ENCODE assay signal across 1 cellular context in the genomic region with DNA sequence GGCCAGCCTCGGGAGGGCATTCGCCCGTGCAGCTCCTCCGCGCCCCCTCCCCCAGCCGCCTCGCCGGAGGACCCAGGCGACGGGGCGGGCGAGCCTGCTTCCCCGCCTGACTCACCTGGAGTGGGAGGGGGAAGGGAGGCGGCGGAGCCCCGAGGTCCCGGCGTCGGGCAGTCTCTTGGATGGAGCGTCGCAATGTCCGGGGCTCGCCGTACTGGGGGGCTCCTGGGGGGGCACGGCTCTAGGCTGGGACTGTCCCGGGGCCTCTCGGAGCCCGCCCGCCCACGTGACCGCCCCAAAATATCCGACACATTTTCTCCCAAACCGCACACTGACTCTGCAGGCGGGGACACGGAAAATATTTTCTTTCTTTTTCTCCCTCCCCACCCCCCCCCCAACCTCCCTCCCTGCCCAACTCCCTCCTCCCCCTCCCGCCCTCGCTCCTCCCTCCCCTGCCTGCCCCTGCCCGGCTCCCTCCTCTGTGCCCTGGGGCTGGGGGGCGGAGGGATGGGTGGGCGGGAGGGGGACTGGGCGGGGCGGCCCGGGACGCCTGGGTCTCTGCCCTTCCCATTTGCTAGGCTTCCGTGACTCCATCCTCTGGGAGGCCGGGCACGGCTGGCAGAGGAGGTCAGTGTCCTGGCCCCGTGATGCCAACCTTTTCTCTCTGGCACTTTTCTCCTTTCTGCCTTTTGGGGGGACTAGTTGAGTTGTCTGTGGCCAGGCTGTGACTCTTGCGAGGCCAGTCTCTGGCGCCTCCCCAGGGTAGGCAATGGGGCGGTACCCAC.
TF ChIP-seq lines count a peak whose summit lies in the region.

Gene RARG (minus strand): TSS at position 351 of the 782 bp plus-strand sequence. CDS start 4,664 bp downstream, outside the sequence.

TF ChIP-seq in WTC11, 78 proteins besides CTCF, POLR2A, EP300 and RAD21 (continued from another document):
- no peak for TF ChIP-seq TP53 (CRISPR knock-in tag; IDR thresholded peaks at IDR 0.05)
- TF ChIP-seq NR3C1 (CRISPR knock-in tag; conservative IDR thresholded peaks at IDR 0.05; ENCODE audit: low read depth), result no peak
- no peak for TF ChIP-seq NFATC4 (CRISPR knock-in tag; IDR thresholded peaks at IDR 0.05)
- TF ChIP-seq ZNF416 (CRISPR knock-in tag; IDR thresholded peaks at IDR 0.05), result no peak
- TF ChIP-seq SP1 (CRISPR knock-in tag; conservative IDR thresholded peaks at IDR 0.05), result no peak; the same call in 1 of the 2 replicates
- no peak for TF ChIP-seq CDX4 (CRISPR knock-in tag; IDR thresholded peaks at IDR 0.05; ENCODE audit: borderline replicate concordance)
- no peak for TF ChIP-seq ATF6 (CRISPR knock-in tag; IDR thresholded peaks at IDR 0.05)
- TF ChIP-seq, protein P1, sequence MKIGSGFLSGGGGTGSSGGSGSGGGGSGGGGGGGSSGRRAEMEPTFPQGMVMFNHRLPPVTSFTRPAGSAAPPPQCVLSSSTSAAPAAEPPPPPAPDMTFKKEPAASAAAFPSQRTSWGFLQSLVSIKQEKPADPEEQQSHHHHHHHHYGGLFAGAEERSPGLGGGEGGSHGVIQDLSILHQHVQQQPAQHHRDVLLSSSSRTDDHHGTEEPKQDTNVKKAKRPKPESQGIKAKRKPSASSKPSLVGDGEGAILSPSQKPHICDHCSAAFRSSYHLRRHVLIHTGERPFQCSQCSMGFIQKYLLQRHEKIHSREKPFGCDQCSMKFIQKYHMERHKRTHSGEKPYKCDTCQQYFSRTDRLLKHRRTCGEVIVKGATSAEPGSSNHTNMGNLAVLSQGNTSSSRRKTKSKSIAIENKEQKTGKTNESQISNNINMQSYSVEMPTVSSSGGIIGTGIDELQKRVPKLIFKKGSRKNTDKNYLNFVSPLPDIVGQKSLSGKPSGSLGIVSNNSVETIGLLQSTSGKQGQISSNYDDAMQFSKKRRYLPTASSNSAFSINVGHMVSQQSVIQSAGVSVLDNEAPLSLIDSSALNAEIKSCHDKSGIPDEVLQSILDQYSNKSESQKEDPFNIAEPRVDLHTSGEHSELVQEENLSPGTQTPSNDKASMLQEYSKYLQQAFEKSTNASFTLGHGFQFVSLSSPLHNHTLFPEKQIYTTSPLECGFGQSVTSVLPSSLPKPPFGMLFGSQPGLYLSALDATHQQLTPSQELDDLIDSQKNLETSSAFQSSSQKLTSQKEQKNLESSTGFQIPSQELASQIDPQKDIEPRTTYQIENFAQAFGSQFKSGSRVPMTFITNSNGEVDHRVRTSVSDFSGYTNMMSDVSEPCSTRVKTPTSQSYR (CRISPR knock-in tag; IDR thresholded peaks at IDR 0.05), result peak; percentile 84; the same call in 1 of the 2 replicates
- no peak for TF ChIP-seq HMGA2 (CRISPR knock-in tag; IDR thresholded peaks at IDR 0.05)
- TF ChIP-seq USF2 (CRISPR knock-in tag; IDR thresholded peaks at IDR 0.05), result peak; percentile 79
- 0 out of 2 replicates have a peak, but pooled peaks have one; percentile 34 for TF ChIP-seq FOXK1 (CRISPR knock-in tag; IDR thresholded peaks at IDR 0.05)
- TF ChIP-seq OVOL2 (CRISPR knock-in tag; IDR thresholded peaks at IDR 0.05; ENCODE audit: borderline replicate concordance), result no peak
- TF ChIP-seq ESRRA (CRISPR knock-in tag; IDR thresholded peaks at IDR 0.05; ENCODE audit: borderline replicate concordance), result no peak
- TF ChIP-seq, protein P2, sequence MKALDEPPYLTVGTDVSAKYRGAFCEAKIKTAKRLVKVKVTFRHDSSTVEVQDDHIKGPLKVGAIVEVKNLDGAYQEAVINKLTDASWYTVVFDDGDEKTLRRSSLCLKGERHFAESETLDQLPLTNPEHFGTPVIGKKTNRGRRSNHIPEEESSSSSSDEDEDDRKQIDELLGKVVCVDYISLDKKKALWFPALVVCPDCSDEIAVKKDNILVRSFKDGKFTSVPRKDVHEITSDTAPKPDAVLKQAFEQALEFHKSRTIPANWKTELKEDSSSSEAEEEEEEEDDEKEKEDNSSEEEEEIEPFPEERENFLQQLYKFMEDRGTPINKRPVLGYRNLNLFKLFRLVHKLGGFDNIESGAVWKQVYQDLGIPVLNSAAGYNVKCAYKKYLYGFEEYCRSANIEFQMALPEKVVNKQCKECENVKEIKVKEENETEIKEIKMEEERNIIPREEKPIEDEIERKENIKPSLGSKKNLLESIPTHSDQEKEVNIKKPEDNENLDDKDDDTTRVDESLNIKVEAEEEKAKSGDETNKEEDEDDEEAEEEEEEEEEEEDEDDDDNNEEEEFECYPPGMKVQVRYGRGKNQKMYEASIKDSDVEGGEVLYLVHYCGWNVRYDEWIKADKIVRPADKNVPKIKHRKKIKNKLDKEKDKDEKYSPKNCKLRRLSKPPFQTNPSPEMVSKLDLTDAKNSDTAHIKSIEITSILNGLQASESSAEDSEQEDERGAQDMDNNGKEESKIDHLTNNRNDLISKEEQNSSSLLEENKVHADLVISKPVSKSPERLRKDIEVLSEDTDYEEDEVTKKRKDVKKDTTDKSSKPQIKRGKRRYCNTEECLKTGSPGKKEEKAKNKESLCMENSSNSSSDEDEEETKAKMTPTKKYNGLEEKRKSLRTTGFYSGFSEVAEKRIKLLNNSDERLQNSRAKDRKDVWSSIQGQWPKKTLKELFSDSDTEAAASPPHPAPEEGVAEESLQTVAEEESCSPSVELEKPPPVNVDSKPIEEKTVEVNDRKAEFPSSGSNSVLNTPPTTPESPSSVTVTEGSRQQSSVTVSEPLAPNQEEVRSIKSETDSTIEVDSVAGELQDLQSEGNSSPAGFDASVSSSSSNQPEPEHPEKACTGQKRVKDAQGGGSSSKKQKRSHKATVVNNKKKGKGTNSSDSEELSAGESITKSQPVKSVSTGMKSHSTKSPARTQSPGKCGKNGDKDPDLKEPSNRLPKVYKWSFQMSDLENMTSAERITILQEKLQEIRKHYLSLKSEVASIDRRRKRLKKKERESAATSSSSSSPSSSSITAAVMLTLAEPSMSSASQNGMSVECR (CRISPR knock-in tag; IDR thresholded peaks at IDR 0.05; ENCODE audit: borderline replicate concordance), result no peak
- TF ChIP-seq ZBTB21 (CRISPR knock-in tag; IDR thresholded peaks at IDR 0.05; ENCODE audit: borderline replicate concordance), result 0 out of 2 replicates have a peak, but pooled peaks have one; percentile 32
- TF ChIP-seq PREB (CRISPR knock-in tag; IDR thresholded peaks at IDR 0.05; ENCODE audit: borderline replicate concordance), result no peak
- TF ChIP-seq KAT7 (CRISPR knock-in tag; IDR thresholded peaks at IDR 0.05; ENCODE audit: borderline replicate concordance), result no peak
- no peak for TF ChIP-seq ZNF219 (CRISPR knock-in tag; IDR thresholded peaks at IDR 0.05; ENCODE audit: borderline replicate concordance)
- TF ChIP-seq ZNF396 (CRISPR knock-in tag; IDR thresholded peaks at IDR 0.05; ENCODE audit: borderline replicate concordance), result no peak
- TF ChIP-seq EMX1 (CRISPR knock-in tag; IDR thresholded peaks at IDR 0.05), result no peak
- TF ChIP-seq, protein P3, sequence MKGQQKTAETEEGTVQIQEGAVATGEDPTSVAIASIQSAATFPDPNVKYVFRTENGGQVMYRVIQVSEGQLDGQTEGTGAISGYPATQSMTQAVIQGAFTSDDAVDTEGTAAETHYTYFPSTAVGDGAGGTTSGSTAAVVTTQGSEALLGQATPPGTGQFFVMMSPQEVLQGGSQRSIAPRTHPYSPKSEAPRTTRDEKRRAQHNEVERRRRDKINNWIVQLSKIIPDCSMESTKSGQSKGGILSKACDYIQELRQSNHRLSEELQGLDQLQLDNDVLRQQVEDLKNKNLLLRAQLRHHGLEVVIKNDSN (CRISPR knock-in tag; IDR thresholded peaks at IDR 0.05), result peak; percentile 50
- no peak for TF ChIP-seq FOXP1 (CRISPR knock-in tag; IDR thresholded peaks at IDR 0.05; ENCODE audit: borderline replicate concordance)
- TF ChIP-seq, protein P4, sequence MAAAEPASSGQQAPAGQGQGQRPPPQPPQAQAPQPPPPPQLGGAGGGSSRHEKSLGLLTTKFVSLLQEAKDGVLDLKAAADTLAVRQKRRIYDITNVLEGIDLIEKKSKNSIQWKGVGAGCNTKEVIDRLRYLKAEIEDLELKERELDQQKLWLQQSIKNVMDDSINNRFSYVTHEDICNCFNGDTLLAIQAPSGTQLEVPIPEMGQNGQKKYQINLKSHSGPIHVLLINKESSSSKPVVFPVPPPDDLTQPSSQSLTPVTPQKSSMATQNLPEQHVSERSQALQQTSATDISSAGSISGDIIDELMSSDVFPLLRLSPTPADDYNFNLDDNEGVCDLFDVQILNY (CRISPR knock-in tag; IDR thresholded peaks at IDR 0.05), result 0 out of 2 replicates have a peak, but pooled peaks have one; percentile 29
- peak; percentile 27; the same call in 1 of the 2 replicates for TF ChIP-seq ETV6 (CRISPR knock-in tag; IDR thresholded peaks at IDR 0.05)
- no peak for TF ChIP-seq ZNF423 (CRISPR knock-in tag; IDR thresholded peaks at IDR 0.05)
